In genomic region chrX:153971632-153972367, GRCh38 we compare ENCODE assay signal across 8 cellular contexts. TPM values are rescaled to one million over a fixed set of nuclear protein-coding genes. Genes with fewer than 3 reads are reported as not detected.
DNase-seq lines count a peak whose midpoint lies in the region; ATAC-seq, FAIRE-seq and TF ChIP-seq lines count a peak whose summit lies in the region.

Gene HCFC1, minus strand, starts transcription at chrX:153971818. Its CDS starts 978 bp downstream, at chrX:153970840.

- ATAC-seq in GM18868 (IDR thresholded peaks at IDR 0.05; ENCODE audit: unreplicated experiment) (peak; percentile 34), HG03108 (IDR thresholded peaks at IDR 0.05; ENCODE audit: unreplicated experiment) (peak; percentile 34)

- peaks cover 15% of the 10 kb centered on the region for H4K20me1 ChIP-seq in keratinocyte (ENCODE audit: control insufficient read depth, extremely low read depth, insufficient read depth, low read length)

- intact Hi-C loops in A673 (cut with micrococcal nuclease; ENCODE audit: unreplicated experiment), result loop anchor here (1.0 to 10.0 kb wide), 2 partner anchors 43 to 423 kb away; partner anchors contain the start of gene RPL10

- peaks cover 21% of the 10 kb centered on the region for H3K4me1 ChIP-seq in A673 (ENCODE audit: insufficient read depth, low read length, poor library complexity, severe bottlenecking)
- H3K4me1 ChIP-seq in keratinocyte (ENCODE audit: control insufficient read depth, extremely low read depth, insufficient read depth, low read length), result peaks cover 20% of the 10 kb centered on the region

- H2AFZ ChIP-seq in keratinocyte (ENCODE audit: control insufficient read depth, low read length), result peak within 1 kb of the TSS; percentile 88

- FAIRE-seq in keratinocyte (lab: Jason Lieb, UNC), result peak; percentile 43

- H3K27me3 ChIP-seq in A673 (replicated peaks; ENCODE audit: insufficient read depth, low read depth, low read length, poor library complexity), result no peaks in the 10 kb centered on the region
- H3K27me3 ChIP-seq in keratinocyte (ENCODE audit: control insufficient read depth, extremely low read depth, insufficient read depth, low read length), result no peaks in the 10 kb centered on the region

- POLR2A ChIA-PET in A673 (lab: Charles Lee; ENCODE audit: low non-redundant PET), result interaction anchor here (0.6 kb wide), 1 partner anchor 305 kb away, joined by 3 read pairs; no protein-coding TSS in a partner anchor

- TF ChIP-seq CTCF in A673 (conservative IDR thresholded peaks at IDR 0.05; ENCODE audit: low read depth, low read length), result no peak
- no peak for TF ChIP-seq CTCF in keratinocyte (optimal IDR thresholded peaks at IDR 0.05 in 1 of 3, IDR thresholded peaks at IDR 0.05 in 1 of 3, conservative IDR thresholded peaks at IDR 0.05 in 1 of 3; ENCODE audit: extremely low read depth in 1 of 3, insufficient read depth in 2 of 3, low read length in 3 of 3)

- H3K27ac ChIP-seq in A673 (ENCODE audit: low read depth, low read length, poor library complexity, severe bottlenecking) (peak within 1 kb of the TSS; percentile 99), keratinocyte (ENCODE audit: control insufficient read depth, insufficient read depth, low read length) (peak within 1 kb of the TSS; percentile 99)

- H3K9me3 ChIP-seq in A673 (ENCODE audit: low read depth, low read length, poor library complexity, severe bottlenecking) (no peaks in the 10 kb centered on the region), keratinocyte (ENCODE audit: control insufficient read depth, low read depth, low read length) (no peaks in the 10 kb centered on the region)

- no peaks in the 10 kb centered on the region for H3K36me3 ChIP-seq in A673 (ENCODE audit: insufficient read depth, low read length, poor library complexity, severe bottlenecking)
- peaks cover 0 to 12% of the 10 kb centered on the region in 2 experiments for H3K36me3 ChIP-seq in keratinocyte (ENCODE audit: control insufficient read depth in 2 of 2, extremely low read depth in 1 of 2, insufficient read depth in 2 of 2, low read length in 2 of 2)

- H3K9ac ChIP-seq in keratinocyte (ENCODE audit: control insufficient read depth, extremely low read depth, insufficient read depth, low read length), result peak within 1 kb of the TSS; percentile 99

- DNase-seq in A673 (ENCODE audit: low spot score) (peak; percentile 97), NCI-H2196 treated with DMSO at 0.1 percent for 48 hours (lab: John Stamatoyannopoulos, UW; ENCODE audit: unreplicated experiment) (peak; percentile 55), keratinocyte (ENCODE audit: low read depth, low spot score) (peak; percentile 41)
- peak; percentile 69 to 83 (median 78) for DNase-seq in activated CD4-positive, CD25-positive, alpha-beta regulatory T cell (lab: John Stamatoyannopoulos, UW)
- DNase-seq in central memory CD4-positive, alpha-beta T cell, result peak; percentile 94
- peak; percentile 77 to 78 for DNase-seq in stimulated activated CD4-positive, alpha-beta T cell treated with anti-CD3 and anti-CD28 coated beads, Interleukin-15, amount 100 ng/mL, for 1 hour (ENCODE audit: low read depth in 1 of 2, low spot score in 1 of 2)

- H3K4me3 ChIP-seq in A673 (ENCODE audit: low read depth, low read length, poor library complexity, severe bottlenecking) (peak within 1 kb of the TSS; percentile 86), keratinocyte (ENCODE audit: control insufficient read depth in 2 of 3, extremely low read depth in 1 of 3, insufficient read depth in 2 of 3, low read depth in 1 of 3, low read length in 3 of 3) (peak within 1 kb of the TSS; percentile 84 to 91 (median 86))

- no peaks in the 10 kb centered on the region for H3K9me1 ChIP-seq in keratinocyte (ENCODE audit: control insufficient read depth, extremely low read depth, insufficient read depth, low read length)

- CTCF ChIA-PET in A673 (lab: Charles Lee), result interaction anchor here (1.4 kb wide), 1 partner anchor 42 kb away, joined by 3 read pairs; no protein-coding TSS in a partner anchor

- peak within 1 kb of the TSS; percentile 85 for H3K4me2 ChIP-seq in keratinocyte (ENCODE audit: control insufficient read depth, extremely low read depth, insufficient read depth, low read depth, low read length)

- peaks cover 51% of the 10 kb centered on the region for H3K79me2 ChIP-seq in keratinocyte (ENCODE audit: control insufficient read depth, insufficient read depth, low read length)

- dilution Hi-C loops in keratinocyte (cut with MboI; ENCODE audit: extremely low pct_ligation_motif_present, low sequenced_read_pairs), result no loop called here

- no TSS peak for BruUV-seq in A673 (replicated peaks; lab: Mats Ljungman, UMichigan)

RNA-seq across cellular contexts. Expression of gene HCFC1, which starts in this region (rescaled TPM):
- 124 and 137 TPM in 2 replicates for total RNA-seq in A673 (2021)
- polyA plus RNA-seq in keratinocyte, result 2.7 to 7.0 TPM (median 3.0 TPM) in 3 replicates
- polyA plus RNA-seq in keratinocyte (2011; ENCODE audit: low read depth), result 2.9 TPM
- 4.0 and 8.5 TPM in 2 replicates for polyA plus RNA-seq in keratinocyte (2011; cell fraction: cytosol; rRNA removed)
- polyA plus RNA-seq in keratinocyte (2011; cell fraction: nucleus; rRNA removed), result 24.8 and 30.3 TPM in 2 replicates
- polyA plus RNA-seq in keratinocyte (2012; ENCODE audit: low replicate concordance), result 12.3 and 27.7 TPM in 2 replicates
- polyA minus RNA-seq in keratinocyte, result 6.0 to 128 TPM (median 11.0 TPM) in 3 replicates
- polyA minus RNA-seq in keratinocyte (2011; cell fraction: cytosol; rRNA and poly(A)+ RNA removed), result 18.2 TPM
- 29.6 and 34.1 TPM in 2 replicates for polyA minus RNA-seq in keratinocyte (2011; cell fraction: nucleus; rRNA and poly(A)+ RNA removed)

Comparison
In these comparisons a context has a peak if more than half of its experiments do, and no peak if none do; other contexts are left out.
1. Peak in every context shown above with its lines: DNase-seq, ATAC-seq, H3K4me3 ChIP-seq and H3K27ac ChIP-seq.
2. DNase-seq: peak in every context shown above with its lines; median percentile 97 in A673; 94 in central memory CD4-positive, alpha-beta T cell; 78 in activated CD4-positive, CD25-positive, alpha-beta regulatory T cell; 78 in stimulated activated CD4-positive, alpha-beta T cell treated with anti-CD3 and anti-CD28 coated beads, Interleukin-15, amount 100 ng/mL, for 1 hour; 55 in NCI-H2196 treated with DMSO at 0.1 percent for 48 hours; 41 in keratinocyte.